In genomic region chr9:75488082-75488713, GRCh38 we compare ENCODE assay signal across 15 cellular contexts.
DNase-seq lines count a peak whose midpoint lies in the region; ATAC-seq and TF ChIP-seq lines count a peak whose summit lies in the region.
"Had no signal": no experiment of that assay in that cellular context is flagged by ENCODE, and none has a peak within 500 bp of the region (broad histone marks: within the 10 kb centered on the region; RNA-seq: fewer than 3 reads in every experiment).

No MANE protein-coding gene starts in this region.

- no peak overlapping the region for H3K9ac ChIP-seq in mesendoderm (ENCODE audit: low read length)

- H3K23ac ChIP-seq in mesendoderm (ENCODE audit: low read length), result no peak overlapping the region

- H3K4me3 ChIP-seq in right atrium auricular region, result no peak overlapping the region
- H3K4me3 ChIP-seq in left ventricle myocardium inferior, result no peak overlapping the region
- no peak overlapping the region for H3K4me3 ChIP-seq in upper lobe of right lung
- no peak overlapping the region for H3K4me3 ChIP-seq in mesendoderm (ENCODE audit: low read length)
- H3K4me3 ChIP-seq: MG63 had no signal

- H2BK120ac ChIP-seq in mesendoderm (ENCODE audit: low read depth, low read length), result no peak overlapping the region

- H3K36me3 Mint-ChIP-seq in osteocyte (ENCODE audit: unreplicated experiment), result peaks cover 2% of the 10 kb centered on the region
- H3K36me3 Mint-ChIP-seq: CD4-positive, CD25-positive, alpha-beta regulatory T cell had no signal

- TF ChIP-seq CTCF in right atrium auricular region (IDR thresholded peaks at IDR 0.05) (no peak), left ventricle myocardium inferior (IDR thresholded peaks at IDR 0.05; ENCODE audit: borderline replicate concordance) (no peak), upper lobe of right lung (IDR thresholded peaks at IDR 0.05) (no peak), osteocyte (IDR thresholded peaks at IDR 0.05) (no peak)

- H2AK5ac ChIP-seq in mesendoderm (ENCODE audit: low read length), result no peak overlapping the region

- no peak overlapping the region for H4K8ac ChIP-seq in mesendoderm (ENCODE audit: low read depth, low read length)

- H3K9me3 Mint-ChIP-seq in osteocyte (ENCODE audit: unreplicated experiment), result peaks cover 4% of the 10 kb centered on the region

- no peak overlapping the region for H4K5ac ChIP-seq in mesendoderm (ENCODE audit: low read length)

- ATAC-seq in Right ventricle myocardium superior (ENCODE audit: poor library complexity) (peak; percentile 47), upper lobe of right lung (peak; percentile 64), GM21723 (IDR thresholded peaks at IDR 0.05; ENCODE audit: unreplicated experiment) (no peak)

- peaks cover 13% of the 10 kb centered on the region for H3K4me1 Mint-ChIP-seq in osteocyte (ENCODE audit: unreplicated experiment)
- H3K4me1 Mint-ChIP-seq: CD4-positive, CD25-positive, alpha-beta regulatory T cell had no signal

- no peak overlapping the region for H3K56ac ChIP-seq in mesendoderm (ENCODE audit: low read length)

- no peak overlapping the region for H3K4me2 ChIP-seq in mesendoderm (ENCODE audit: low read length)

- H3K79me2 ChIP-seq in mesendoderm (ENCODE audit: control insufficient read depth, insufficient read depth, low read length), result no peaks in the 10 kb centered on the region

- H2BK5ac ChIP-seq in mesendoderm (ENCODE audit: low read length), result no peak overlapping the region

- no peak overlapping the region for H2BK15ac ChIP-seq in mesendoderm (replicated peaks; ENCODE audit: low read depth)

- peak; percentile 49 for DNase-seq in Right ventricle myocardium superior
- no peak for DNase-seq in right atrium auricular region (ENCODE audit: low spot score)
- peak; percentile 16 for DNase-seq in left ventricle myocardium inferior
- DNase-seq in myocyte (ENCODE audit: low read depth), result peak; percentile 8
- DNase-seq in upper lobe of right lung, result no peak
- DNase-seq in osteocyte (ENCODE audit: extremely low spot score, unreplicated experiment), result no peak
- DNase-seq in mesendoderm, result no peak
- DNase-seq: CD4-positive, CD25-positive, alpha-beta regulatory T cell; DMS53; H9; MG63; NCI-H1930; NCI-H526 treated with DMSO at 0.1 percent for 48 hours; OCI-M1 had no signal

- H3K4ac ChIP-seq in mesendoderm (ENCODE audit: low read depth, low read length), result no peak overlapping the region

- WGBS in mesendoderm (ENCODE audit: extremely low coverage, insufficient coverage, low lambda C conversion rate), result no CpG with 5 or more reads among the region's 4 CpGs

- H3K4me1 ChIP-seq in right atrium auricular region, result no peaks in the 10 kb centered on the region
- H3K4me1 ChIP-seq in left ventricle myocardium inferior, result peaks cover 17% of the 10 kb centered on the region
- H3K4me1 ChIP-seq in upper lobe of right lung, result no peaks in the 10 kb centered on the region
- H3K4me1 ChIP-seq in mesendoderm (ENCODE audit: control insufficient read depth, low read depth, low read length), result no peaks in the 10 kb centered on the region

- H3K27ac Mint-ChIP-seq in osteocyte (ENCODE audit: unreplicated experiment), result no peak overlapping the region
- H3K27ac Mint-ChIP-seq: CD4-positive, CD25-positive, alpha-beta regulatory T cell; H9 had no signal

- no peak overlapping the region for H3K18ac ChIP-seq in mesendoderm (ENCODE audit: low read length)

- H3K4me3 Mint-ChIP-seq in osteocyte (ENCODE audit: unreplicated experiment), result no peak overlapping the region
- H3K4me3 Mint-ChIP-seq: CD4-positive, CD25-positive, alpha-beta regulatory T cell; H9 had no signal

- H3K27me3 ChIP-seq in right atrium auricular region (no peaks in the 10 kb centered on the region), left ventricle myocardium inferior (ENCODE audit: low read depth) (no peaks in the 10 kb centered on the region), upper lobe of right lung (no peaks in the 10 kb centered on the region), mesendoderm (ENCODE audit: insufficient read depth, low read length, poor library complexity) (no peaks in the 10 kb centered on the region)
- H3K27me3 ChIP-seq: MG63 had no signal

- H3K27ac ChIP-seq in right atrium auricular region (no peak overlapping the region), left ventricle myocardium inferior (replicated peaks) (peak overlapping the region; percentile 26), upper lobe of right lung (no peak overlapping the region), mesendoderm (ENCODE audit: low read depth, low read length) (no peak overlapping the region)

- no peaks in the 10 kb centered on the region for H3K79me1 ChIP-seq in mesendoderm (ENCODE audit: low read length)

- peaks cover 7% of the 10 kb centered on the region for H3K27me3 Mint-ChIP-seq in osteocyte (ENCODE audit: unreplicated experiment)
- H3K27me3 Mint-ChIP-seq: CD4-positive, CD25-positive, alpha-beta regulatory T cell had no signal

- intact Hi-C loops in Right ventricle myocardium superior (cut with DNase I), result no loop called here
- intact Hi-C loops in left ventricle myocardium inferior (cut with micrococcal nuclease), result no loop called here
- intact Hi-C loops in upper lobe of right lung (cut with DNase I), result no loop called here

- H3K36me3 ChIP-seq in right atrium auricular region (no peaks in the 10 kb centered on the region), left ventricle myocardium inferior (no peaks in the 10 kb centered on the region), upper lobe of right lung (no peaks in the 10 kb centered on the region), mesendoderm (ENCODE audit: control insufficient read depth, insufficient read depth, low read length) (no peaks in the 10 kb centered on the region)
- H3K36me3 ChIP-seq: MG63 had no signal

- H3K9me3 ChIP-seq in right atrium auricular region (no peaks in the 10 kb centered on the region), left ventricle myocardium inferior (replicated peaks) (no peaks in the 10 kb centered on the region), upper lobe of right lung (no peaks in the 10 kb centered on the region)
- H3K9me3 ChIP-seq: MG63 had no signal

Comparison
In these comparisons a context has a peak if more than half of its experiments do, and no peak if none do; other contexts are left out.
1. DNase-seq: peak in Right ventricle myocardium superior (single experiment), left ventricle myocardium inferior (single experiment) and myocyte (single experiment); none in right atrium auricular region (single experiment), upper lobe of right lung (single experiment), osteocyte (single experiment) and mesendoderm (single experiment).